Comparison of ENCODE assay signal across 1 cellular context in genomic region chr11:59573216-59573615, GRCh38.
TF ChIP-seq lines count a peak whose summit lies in the region.

No MANE protein-coding gene starts in this region.

TF ChIP-seq in HCT116, 20 proteins besides CTCF, POLR2A, EP300 and RAD21 (continued from another document):
- TF ChIP-seq SRF (IDR thresholded peaks at IDR 0.05; ENCODE audit: low read depth), result no peak
- TF ChIP-seq ATF3 (IDR thresholded peaks at IDR 0.05), result no peak
- TF ChIP-seq JUND (IDR thresholded peaks at IDR 0.05), result no peak
- TF ChIP-seq FOSL1 (IDR thresholded peaks at IDR 0.05; ENCODE audit: low read depth), result no peak
- no peak for TF ChIP-seq ZBTB33 (IDR thresholded peaks at IDR 0.05; ENCODE audit: extremely low read depth, insufficient replicate concordance, low read length)
- no peak for TF ChIP-seq ZFX (IDR thresholded peaks at IDR 0.05)
- TF ChIP-seq ELF1 (IDR thresholded peaks at IDR 0.05; ENCODE audit: borderline replicate concordance, low read depth), result no peak
- TF ChIP-seq SP1 (IDR thresholded peaks at IDR 0.05; ENCODE audit: low read depth), result no peak
- TF ChIP-seq EGR1 (IDR thresholded peaks at IDR 0.05; ENCODE audit: low read depth), result no peak
- TF ChIP-seq EZH2 (IDR thresholded peaks at IDR 0.05), result no peak
- TF ChIP-seq POLR2AphosphoS5 (IDR thresholded peaks at IDR 0.05; ENCODE audit: low read depth, low read length), result no peak
- TF ChIP-seq MAX (IDR thresholded peaks at IDR 0.05), result no peak
- no peak for TF ChIP-seq YY1 (IDR thresholded peaks at IDR 0.05; ENCODE audit: extremely low read depth, insufficient replicate concordance, low read depth, low read length)
- TF ChIP-seq EZH2phosphoT487 (IDR thresholded peaks at IDR 0.05; ENCODE audit: borderline replicate concordance), result no peak
- no peak for TF ChIP-seq SIN3A (IDR thresholded peaks at IDR 0.05; ENCODE audit: low read depth)
- no peak for TF ChIP-seq REST (IDR thresholded peaks at IDR 0.05; ENCODE audit: low read depth)
